ENCODE assay signal across 8 cellular contexts in genomic region chr5:138274189-138274853, GRCh38. TPM values are rescaled to one million over a fixed set of nuclear protein-coding genes. Genes with fewer than 3 reads are reported as not detected.
A peak's percentile ranks its signal among the peaks of the same experiment; 100 is the strongest.
DNase-seq lines count a peak whose midpoint lies in the region; ATAC-seq and TF ChIP-seq lines count a peak whose summit lies in the region.

GFRA3 (minus strand) TSS chr5:138274621; CDS start chr5:138274424, 197 bp downstream.

- in situ Hi-C loops in HAP-1 (cut with MboI; ENCODE audit: low sequenced_read_pairs) = no loop called here

- POLR2A ChIA-PET in activated B cell treated with CpG ODN at 0.5 μM for 24 hours (lab: Charles Lee) = interaction anchor here (0.6 kb wide), 1 partner anchor 84 kb away, joined by 4 read pairs; no protein-coding TSS in a partner anchor

- DNase-seq in GM12865 (ENCODE audit: low read depth) (peak; percentile 30), activated B cell treated with CpG ODN at 0.5 μM for 24 hours (no peak), fibroblast of villous mesenchyme (ENCODE audit: low read depth) (peak; percentile 4), retina (peak; percentile 52), NCI-H774 (lab: John Stamatoyannopoulos, UW) (no peak), HAP-1 (ENCODE audit: low spot score in 2 of 2) (no peak), HuH-7 (ENCODE audit: low spot score) (no peak), COLO829 (ENCODE audit: low spot score) (no peak)

- CTCF ChIA-PET in activated B cell treated with CpG ODN at 0.5 μM for 24 hours (lab: Charles Lee) = no interaction called here

- H3K27me3 Mint-ChIP-seq in activated B cell treated with CpG ODN at 0.5 μM for 24 hours = peaks cover 20% of the 10 kb centered on the region

- peaks cover 6% of the 10 kb centered on the region for H3K4me1 Mint-ChIP-seq in activated B cell treated with CpG ODN at 0.5 μM for 24 hours

- H3K4me3 Mint-ChIP-seq in activated B cell treated with CpG ODN at 0.5 μM for 24 hours = peak within 1 kb of the TSS; percentile 56

- peak; percentile 7 for ATAC-seq in activated B cell treated with CpG ODN at 0.5 μM for 24 hours (ENCODE audit: low read depth)

- H3K9me3 ChIP-seq in HAP-1 = no peaks in the 10 kb centered on the region

- H3K27me3 ChIP-seq in HAP-1 (ENCODE audit: low read depth) = no peaks in the 10 kb centered on the region

- no peak within 1 kb of the TSS for H3K27ac Mint-ChIP-seq in activated B cell treated with CpG ODN at 0.5 μM for 24 hours

- peak within 1 kb of the TSS; percentile 42 for H3K4me3 ChIP-seq in GM12865 (ENCODE audit: low read depth, low read length)
- peak within 1 kb of the TSS; percentile 48 for H3K4me3 ChIP-seq in fibroblast of villous mesenchyme (ENCODE audit: low read depth, low read length)
- H3K4me3 ChIP-seq in HAP-1 = no peak within 1 kb of the TSS

- H3K36me3 ChIP-seq in HAP-1 (replicated peaks) = no peaks in the 10 kb centered on the region

- intact Hi-C loops in activated B cell treated with CpG ODN at 0.5 μM for 24 hours (cut with micrococcal nuclease) = no loop called here

- H3K4me1 ChIP-seq in HAP-1 = no peaks in the 10 kb centered on the region

- no peaks in the 10 kb centered on the region for H3K36me3 Mint-ChIP-seq in activated B cell treated with CpG ODN at 0.5 μM for 24 hours (ENCODE audit: low read depth)

- TF ChIP-seq CTCF in GM12865 (IDR thresholded peaks at IDR 0.05; ENCODE audit: insufficient read depth, low read depth, low read length, missing control alignments) (no peak), activated B cell treated with CpG ODN at 0.5 μM for 24 hours (IDR thresholded peaks at IDR 0.05) (no peak), fibroblast of villous mesenchyme (IDR thresholded peaks at IDR 0.05; ENCODE audit: insufficient read depth, low read depth, low read length) (no peak)

- no peaks in the 10 kb centered on the region for H3K9me3 Mint-ChIP-seq in activated B cell treated with CpG ODN at 0.5 μM for 24 hours

RNA-seq across cellular contexts. Expression of gene GFRA3, which starts in this region (rescaled TPM):
- total RNA-seq in activated B cell treated with CpG ODN at 0.5 μM for 24 hours (not detected in 2 replicates), fibroblast of villous mesenchyme (not detected in 2 replicates)

Comparison
In these comparisons a context has a peak if more than half of its experiments do, and no peak if none do; other contexts are left out.
1. Peak in ATAC-seq in activated B cell treated with CpG ODN at 0.5 μM for 24 hours; RNA of the gene not detected or under 1 TPM.
2. Peak in DNase-seq and H3K4me3 ChIP-seq in fibroblast of villous mesenchyme; RNA of the gene not detected or under 1 TPM.
3. DNase-seq: peak in GM12865 (single experiment) and retina (single experiment); none in activated B cell treated with CpG ODN at 0.5 μM for 24 hours (single experiment), NCI-H774 (single experiment), HAP-1 (0 of 2), HuH-7 (single experiment) and COLO829 (single experiment).